ENCODE assay signal across 1 cellular context in genomic region chr18:75183524-75183923, GRCh38.
TF ChIP-seq lines count a peak whose summit lies in the region.

No MANE protein-coding gene starts in this region.

TF ChIP-seq in K562, 482 proteins besides CTCF, POLR2A, EP300 and RAD21:
- no peak for TF ChIP-seq ATF4 (CRISPR knock-in tag; IDR thresholded peaks at IDR 0.05)
- peak; percentile 26; the same call in 1 of the 2 replicates for TF ChIP-seq HMBOX1 (IDR thresholded peaks at IDR 0.05)
